Comparison of ENCODE assay signal across 18 cellular contexts in the genomic region with DNA sequence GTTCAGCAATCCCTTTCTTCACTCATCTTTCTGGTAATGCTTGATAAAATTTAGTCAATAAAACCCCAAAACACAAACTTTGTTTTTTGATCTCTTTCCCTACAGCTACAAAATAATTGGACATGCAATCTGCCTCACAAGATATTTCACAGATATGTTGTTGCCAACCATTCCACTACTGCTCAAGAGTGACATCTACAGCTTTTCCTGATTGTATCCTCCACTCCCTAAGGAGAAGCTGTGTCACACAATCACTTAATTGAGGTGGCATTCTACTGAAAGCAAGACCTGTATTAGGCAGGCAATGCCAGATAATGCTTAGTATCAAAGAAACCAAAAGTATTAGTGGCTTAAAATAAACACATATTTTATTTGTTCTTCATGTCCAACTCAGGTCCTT.
A peak's percentile ranks its signal among the peaks of the same experiment; 100 is the strongest.
DNase-seq lines count a peak whose midpoint lies in the region; ATAC-seq and TF ChIP-seq lines count a peak whose summit lies in the region.
"Had no signal": no experiment of that assay in that cellular context is flagged by ENCODE, and none has a peak within 500 bp of the region (broad histone marks: within the 10 kb centered on the region; RNA-seq: fewer than 3 reads in every experiment).

No MANE protein-coding gene starts in this region.

- peak; percentile 76 for TF ChIP-seq CTCF in 22Rv1 (IDR thresholded peaks at IDR 0.05)
- no peak for TF ChIP-seq CTCF in adrenal gland (IDR thresholded peaks at IDR 0.05)

- H3K9me3 ChIP-seq in iPS-15b (ENCODE audit: control insufficient read depth, insufficient read depth, low read length) (no peaks in the 10 kb centered on the region), adrenal gland (replicated peaks in 1 of 3) (no peaks in the 10 kb centered on the region)
- H3K9me3 ChIP-seq: Caco-2 had no signal

- ATAC-seq in HG03025 (IDR thresholded peaks at IDR 0.05; ENCODE audit: low FRiP score, unreplicated experiment), result no peak
- ATAC-seq: K562, right cardiac atrium had no signal

- H3K9ac ChIP-seq in iPS-15b (ENCODE audit: low read depth, low read length), result no peak overlapping the region

- DNase-seq in ELR (ENCODE audit: low read depth) (peak; percentile 13), NCI-H748 treated with DMSO at 0.1 percent for 48 hours (lab: John Stamatoyannopoulos, UW) (peak; percentile 22), adrenal gland (no peak), G401 (ENCODE audit: low spot score) (no peak)
- no peak for DNase-seq in activated CD4-positive, alpha-beta T cell treated with anti-CD3 and anti-CD28 coated beads, Interleukin-2, amount 50 U/mL, for 4 hours
- DNase-seq: activated CD4-positive, alpha-beta T cell treated with anti-CD3 and anti-CD28 coated beads for 48 hours; activated naive CD4-positive, alpha-beta T cell treated with anti-CD3 and anti-CD28 coated beads for 36 hours; HFFc6; NCI-H1092 treated with DMSO at 0.1 percent for 48 hours; right cardiac atrium; SIG-M5; stimulated activated CD4-positive, alpha-beta T cell treated with anti-CD3 and anti-CD28 coated beads, Interleukin-1b, Interleukin-23, amount 100 ng/mL, for 48 hours; substantia nigra had no signal

- TF ChIP-seq POLR2A in adrenal gland (IDR thresholded peaks at IDR 0.05), result no peak

- H3K27ac ChIP-seq in 22Rv1, result peak overlapping the region; percentile 74
- no peak overlapping the region for H3K27ac ChIP-seq in adrenal gland

- H3K4me1 ChIP-seq in iPS-15b (ENCODE audit: control insufficient read depth, insufficient read depth, low read length) (peaks cover 29% of the 10 kb centered on the region), adrenal gland (replicated peaks in 1 of 2) (no peaks in the 10 kb centered on the region)
- H3K4me1 ChIP-seq: Caco-2 had no signal

- intact Hi-C loops in adrenal gland (cut with DNase I), result no loop called here

- H3K4me3 ChIP-seq in iPS-15b (ENCODE audit: low read depth, low read length) (peak overlapping the region; percentile 24), adrenal gland (no peak overlapping the region)
- H3K4me3 ChIP-seq: K562 had no signal

- in situ Hi-C loops in G401 (cut with HindIII; ENCODE audit: low sequenced_read_pairs), result no loop called here

- H3K36me3 ChIP-seq in iPS-15b (ENCODE audit: control insufficient read depth, insufficient read depth, low read length) (no peaks in the 10 kb centered on the region), adrenal gland (replicated peaks in 1 of 2) (no peaks in the 10 kb centered on the region)

- H3K27me3 ChIP-seq in iPS-15b (ENCODE audit: control insufficient read depth, insufficient read depth, low read length) (peaks cover 6% of the 10 kb centered on the region), adrenal gland (no peaks in the 10 kb centered on the region)

Comparison
In these comparisons a context has a peak if more than half of its experiments do, and no peak if none do; other contexts are left out.
1. DNase-seq: peak in ELR (single experiment) and NCI-H748 treated with DMSO at 0.1 percent for 48 hours (single experiment); none in activated CD4-positive, alpha-beta T cell treated with anti-CD3 and anti-CD28 coated beads, Interleukin-2, amount 50 U/mL, for 4 hours (0 of 2), adrenal gland (0 of 7) and G401 (single experiment).